Comparison of ENCODE assay signal across 25 cellular contexts in genomic region chr2:3689998-3690748, GRCh38. TPM values are rescaled to one million over a fixed set of nuclear protein-coding genes. Genes with fewer than 3 reads are reported as not detected.
"Had no signal": no experiment of that assay in that cellular context is flagged by ENCODE, and none has a peak within 500 bp of the region (broad histone marks: within the 10 kb centered on the region; RNA-seq: fewer than 3 reads in every experiment).

No MANE protein-coding gene starts in this region.

- H3K9me3 ChIP-seq: SK-N-SH had no signal

- H3K27me3 ChIP-seq: brain microvascular endothelial cell had no signal

- H3K4me3 ChIP-seq: cardiac muscle cell, PC-9 had no signal

- DNase-seq: activated CD4-positive, alpha-beta memory T cell treated with anti-CD3 and anti-CD28 coated beads, Interleukin-2, amount 10 ng/mL, durations not matched to agents 7 days and 5 days; activated CD4-positive, alpha-beta T cell treated with anti-CD3 and anti-CD28 coated beads for 36 hours; activated CD4-positive, alpha-beta T cell treated with anti-CD3 and anti-CD28 coated beads, Interleukin-2, amount 50 U/mL, for 1 hour; activated gamma-delta T cell; activated naive CD4-positive, alpha-beta T cell treated with anti-CD3 and anti-CD28 coated beads for 36 hours; activated T-cell treated with anti-CD3 and anti-CD28 coated beads for 4 hours; activated T-cell treated with anti-CD3 and anti-CD28 coated beads, Interleukin-2, amount 50 U/mL, for 48 hours; brain microvascular endothelial cell; NCI-H1930; NCI-H2107; NCI-H446; NCI-H524; PC-9; RPMI8226; SK-N-SH; T-helper 1 cell; WERI-Rb-1 had no signal

- H3K27ac ChIP-seq: brain microvascular endothelial cell, cardiac muscle cell, KMS-11, PC-9, WERI-Rb-1 had no signal

- H3K36me3 ChIP-seq: brain microvascular endothelial cell, cardiac muscle cell, WERI-Rb-1 had no signal

- ATAC-seq: activated CD4-positive, alpha-beta T cell treated with anti-CD3 and anti-CD28 coated beads for 36 hours; activated T-helper 17 cell treated with anti-CD3 and anti-CD28 coated beads, Interleukin-2, amount 50 U/mL, for 72 hours; Right ventricle myocardium inferior had no signal

RNA-seq across cellular contexts. Expression of gene DCDC2C, which starts 13.2 kb away (rescaled TPM):
- total RNA-seq: activated CD4-positive, alpha-beta memory T cell treated with anti-CD3 and anti-CD28 coated beads, Interleukin-2, amount 10 ng/mL, durations not matched to agents 7 days and 5 days; activated CD4-positive, alpha-beta T cell treated with anti-CD3 and anti-CD28 coated beads for 36 hours; activated CD8-positive, alpha-beta memory T cell treated with anti-CD3 and anti-CD28 coated beads for 36 hours; activated naive CD4-positive, alpha-beta T cell treated with anti-CD3 and anti-CD28 coated beads for 36 hours; activated T-helper 17 cell treated with anti-CD3 and anti-CD28 coated beads, Interleukin-2, amount 50 U/mL, for 72 hours; cardiac muscle cell; MCF 10A; PC-9; Right ventricle myocardium inferior; T-helper 2 cell treated with Interferon-gamma antibody and Interleukin-4, amounts not matched to agents 100 ng/mL and 5 ng/mL, for 36 hours had no signal
- polyA plus RNA-seq: adipose tissue, cardiac muscle cell, SK-N-SH had no signal

RNA-seq across cellular contexts. Expression of gene ALLC, which starts 32.2 kb away (rescaled TPM):
- total RNA-seq: activated CD4-positive, alpha-beta memory T cell treated with anti-CD3 and anti-CD28 coated beads, Interleukin-2, amount 10 ng/mL, durations not matched to agents 7 days and 5 days; activated CD4-positive, alpha-beta T cell treated with anti-CD3 and anti-CD28 coated beads for 36 hours; activated CD8-positive, alpha-beta memory T cell treated with anti-CD3 and anti-CD28 coated beads for 36 hours; activated naive CD4-positive, alpha-beta T cell treated with anti-CD3 and anti-CD28 coated beads for 36 hours; activated T-helper 17 cell treated with anti-CD3 and anti-CD28 coated beads, Interleukin-2, amount 50 U/mL, for 72 hours; cardiac muscle cell; MCF 10A; PC-9; Right ventricle myocardium inferior; T-helper 2 cell treated with Interferon-gamma antibody and Interleukin-4, amounts not matched to agents 100 ng/mL and 5 ng/mL, for 36 hours had no signal
- polyA plus RNA-seq: cardiac muscle cell, SK-N-SH had no signal
